ENCODE assay signal across 9 cellular contexts in the genomic region with DNA sequence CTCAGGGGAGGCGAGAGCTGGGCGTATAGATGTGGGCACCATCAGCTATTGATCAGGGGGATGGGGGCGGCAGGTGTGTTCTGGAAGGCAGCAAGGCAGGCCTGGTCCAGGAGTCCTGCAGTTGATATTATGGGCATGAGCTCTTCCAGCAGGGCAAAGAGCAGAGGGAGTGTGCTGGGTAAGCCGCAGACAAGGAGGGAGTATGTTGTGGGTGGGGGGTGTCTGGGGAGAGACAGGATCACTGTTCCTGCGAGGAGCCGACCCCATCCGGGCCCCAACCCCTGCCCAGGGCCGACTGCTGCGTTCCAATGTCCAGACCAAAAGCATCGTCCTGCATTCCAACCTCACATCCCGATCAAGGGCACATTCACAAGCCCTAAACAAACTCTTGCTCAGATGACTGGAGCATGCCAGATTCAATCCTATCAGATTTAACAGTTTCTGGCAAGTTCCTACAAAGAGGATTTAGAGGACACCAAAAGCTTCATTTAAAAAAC. TPM values are rescaled to one million over a fixed set of nuclear protein-coding genes. Genes with fewer than 3 reads are reported as not detected.
DNase-seq lines count a peak whose midpoint lies in the region; ATAC-seq, FAIRE-seq and TF ChIP-seq lines count a peak whose summit lies in the region.
"Had no signal": no experiment of that assay in that cellular context is flagged by ENCODE, and none has a peak within 500 bp of the region (broad histone marks: within the 10 kb centered on the region; RNA-seq: fewer than 3 reads in every experiment).

No MANE protein-coding gene starts in this region.

- peak overlapping the region; percentile 26 for H3K4me3 ChIP-seq in astrocyte (ENCODE audit: insufficient read depth, low read depth, low read length)
- no peak overlapping the region for H3K4me3 ChIP-seq in lung
- peak overlapping the region in 2 of 4 donors; percentile 2 to 38 for H3K4me3 ChIP-seq in upper lobe of left lung
- H3K4me3 ChIP-seq: GM12878 had no signal

- H3K27ac Mint-ChIP-seq in astrocyte (ENCODE audit: unreplicated experiment): peak overlapping the region; percentile 78

- H3K36me3 ChIP-seq in astrocyte (ENCODE audit: insufficient read depth, low read length) (no peaks in the 10 kb centered on the region), lung (ENCODE audit: control insufficient read depth in 2 of 2, insufficient read depth in 2 of 2, low read length in 2 of 2) (no peaks in the 10 kb centered on the region), upper lobe of left lung (no peaks in the 10 kb centered on the region)

- no peak for TF ChIP-seq POLR2A in upper lobe of left lung (IDR thresholded peaks at IDR 0.05)

- TF ChIP-seq CTCF in astrocyte (IDR thresholded peaks at IDR 0.05; ENCODE audit: insufficient read depth, low read depth, low read length): no peak
- no peak for TF ChIP-seq CTCF in lung (IDR thresholded peaks at IDR 0.05; ENCODE audit: control extremely low read depth, extremely low read depth)
- TF ChIP-seq CTCF in upper lobe of left lung (IDR thresholded peaks at IDR 0.05): no peak

- no peak for TF ChIP-seq EP300 in upper lobe of left lung (IDR thresholded peaks at IDR 0.05)

- peak overlapping the region; percentile 84 for H3K9ac ChIP-seq in astrocyte (ENCODE audit: low read length)

- peaks cover 98% of the 10 kb centered on the region for H3K79me2 ChIP-seq in astrocyte (ENCODE audit: insufficient read depth, low read length)

- ATAC-seq in lung (ENCODE audit: insufficient read depth, low FRiP score): no peak
- ATAC-seq in upper lobe of left lung (ENCODE audit: low FRiP score in 2 of 2): no peak
- ATAC-seq in HG02763 (IDR thresholded peaks at IDR 0.05; ENCODE audit: unreplicated experiment): no peak
- ATAC-seq in HG02970 (IDR thresholded peaks at IDR 0.05; ENCODE audit: low FRiP score, unreplicated experiment): no peak
- ATAC-seq: GM12878 had no signal

- H3K9me3 ChIP-seq in astrocyte (ENCODE audit: insufficient read depth, low read depth, low read length) (no peaks in the 10 kb centered on the region), lung (ENCODE audit: control insufficient read depth in 2 of 2, insufficient read depth in 1 of 2, low read length in 1 of 2) (peaks cover 0 to 2% of the 10 kb centered on the region in 2 donors), upper lobe of left lung (no peaks in the 10 kb centered on the region)

- DNase-seq in astrocyte (ENCODE audit: low read depth) (no peak), lung (ENCODE audit: low spot score) (no peak), upper lobe of left lung (no peak)
- DNase-seq: activated naive CD4-positive, alpha-beta T cell; HCEC 1CT; T-helper 9 cell had no signal

- no peaks in the 10 kb centered on the region for H3K9me3 Mint-ChIP-seq in astrocyte (ENCODE audit: unreplicated experiment)

- 63 to 92% methylated on average over 11 of the region's 11 CpGs for WGBS in lung, 2 donors
- WGBS in upper lobe of left lung, 2 donors: 68 to 76% methylated on average over 5 to 11 of the region's 11 CpGs

- H3K27me3 Mint-ChIP-seq in astrocyte (ENCODE audit: low read depth, unreplicated experiment): no peaks in the 10 kb centered on the region

- no peak overlapping the region for H2AFZ ChIP-seq in astrocyte (ENCODE audit: low read depth, low read length)

- peaks cover 39% of the 10 kb centered on the region for H3K4me1 ChIP-seq in astrocyte (ENCODE audit: insufficient read depth, low read length)
- H3K4me1 ChIP-seq in lung (ENCODE audit: control insufficient read depth in 2 of 2, insufficient read depth in 2 of 2, low read length in 2 of 2): peaks cover 14 to 38% of the 10 kb centered on the region in 2 donors
- peaks cover 34 to 57% (median 44%) of the 10 kb centered on the region in 4 donors for H3K4me1 ChIP-seq in upper lobe of left lung

- H3K4me1 Mint-ChIP-seq in astrocyte (ENCODE audit: low read depth, unreplicated experiment): peaks cover 51% of the 10 kb centered on the region

- peaks cover 80% of the 10 kb centered on the region for H4K20me1 ChIP-seq in astrocyte (ENCODE audit: insufficient read depth, low read length)

- peak overlapping the region; percentile 87 for H3K4me2 ChIP-seq in astrocyte (ENCODE audit: low read length)

- H3K4me3 Mint-ChIP-seq in astrocyte (ENCODE audit: unreplicated experiment): peak overlapping the region; percentile 52

- no peak for FAIRE-seq in astrocyte (lab: Jason Lieb, UNC)
- FAIRE-seq: GM12878 had no signal

- H3K36me3 Mint-ChIP-seq in astrocyte (ENCODE audit: low read depth, unreplicated experiment): peaks cover 2% of the 10 kb centered on the region

- H3K27ac ChIP-seq in astrocyte (ENCODE audit: low read depth, low read length) (peak overlapping the region; percentile 80), lung (ENCODE audit: low read depth in 1 of 2, low read length in 1 of 2) (peak overlapping the region; percentile 87 to 92), upper lobe of left lung (peak overlapping the region; percentile 81 to 88 (median 88))

- no peaks in the 10 kb centered on the region for H3K27me3 ChIP-seq in astrocyte (ENCODE audit: insufficient read depth, low read length)
- no peaks in the 10 kb centered on the region for H3K27me3 ChIP-seq in lung (ENCODE audit: control insufficient read depth, insufficient read depth)
- H3K27me3 ChIP-seq in upper lobe of left lung: no peaks in the 10 kb centered on the region

RNA-seq across cellular contexts. Expression of gene MXRA7, which starts 9.2 kb away (rescaled TPM):
- 177 and 179 TPM in 2 replicates for total RNA-seq in astrocyte
- total RNA-seq in lung: 100 to 1,000 TPM; 101 to 127 TPM
- 10 to 100 TPM; 60.9 to 65.4 TPM for polyA plus RNA-seq in lung
- 100 to 1,000 TPM in 1 of 6 donors, 10 to 100 TPM in 5; 21.0 to 147 (median 73.5) TPM for total RNA-seq in upper lobe of left lung

RNA-seq across cellular contexts. Expression of gene JMJD6, which starts 24.9 kb away (rescaled TPM):
- 45.5 and 47.2 TPM in 2 replicates for total RNA-seq in astrocyte
- 10 to 100 TPM; 25.6 to 34.3 TPM for total RNA-seq in lung
- polyA plus RNA-seq in lung: 10 to 100 TPM; 23.8 to 52.9 TPM
- total RNA-seq in upper lobe of left lung: 10 to 100 TPM; 23.3 to 63.9 (median 31.0) TPM

RNA-seq across cellular contexts. Expression of gene METTL23, which starts 25.1 kb away (rescaled TPM):
- total RNA-seq in astrocyte (24.3 and 26.0 TPM in 2 replicates), lung (10 to 100 TPM; 23.1 to 34.5 TPM), upper lobe of left lung (10 to 100 TPM; 13.6 to 38.9 (median 28.3) TPM)
- 10 to 100 TPM; 37.7 to 43.1 TPM for polyA plus RNA-seq in lung

RNA-seq across cellular contexts. Expression of gene SRSF2, which starts 35.6 kb away (rescaled TPM):
- total RNA-seq in astrocyte: 143 and 176 TPM in 2 replicates
- total RNA-seq in lung: 100 to 1,000 TPM; 172 to 215 TPM
- 100 to 1,000 TPM; 136 to 251 TPM for polyA plus RNA-seq in lung
- 100 to 1,000 TPM; 133 to 454 (median 211) TPM for total RNA-seq in upper lobe of left lung

RNA-seq across cellular contexts. Expression of gene MFSD11, which starts 36.4 kb away (rescaled TPM):
- 20.1 and 20.9 TPM in 2 replicates for total RNA-seq in astrocyte
- total RNA-seq in lung: 10 to 100 TPM; 30.5 to 57.5 TPM
- 10 to 100 TPM; 12.0 to 19.5 TPM for polyA plus RNA-seq in lung
- 10 to 100 TPM; 23.9 to 49.2 (median 34.4) TPM for total RNA-seq in upper lobe of left lung
